ENCODE assay signal across 8 cellular contexts in genomic region chr7:4738711-4739527, GRCh38. TPM values are rescaled to one million over a fixed set of nuclear protein-coding genes. Genes with fewer than 3 reads are reported as not detected.
DNase-seq lines count a peak whose midpoint lies in the region; ATAC-seq and TF ChIP-seq lines count a peak whose summit lies in the region.

No MANE protein-coding gene starts in this region.

- CTCF ChIA-PET in activated CD4-positive, alpha-beta T cell treated with anti-CD3 and anti-CD28 coated beads for 36 hours (lab: Charles Lee): interaction anchor here (0.7 to 0.8 kb wide), 2 partner anchors 55 to 127 kb away, joined by 3 to 6 read pairs; no protein-coding TSS in a partner anchor
- CTCF ChIA-PET in Calu3 (lab: Charles Lee): no interaction called here

- no peaks in the 10 kb centered on the region for H3K9me3 ChIP-seq in breast epithelium
- H3K9me3 ChIP-seq in stomach smooth muscle (ENCODE audit: control insufficient read depth in 2 of 2, low read length in 2 of 2): no peaks in the 10 kb centered on the region

- H3K27me3 ChIP-seq in breast epithelium (no peaks in the 10 kb centered on the region), stomach smooth muscle (ENCODE audit: control insufficient read depth in 1 of 2, insufficient read depth in 2 of 2, low read length in 2 of 2) (no peaks in the 10 kb centered on the region)

- H3K4me1 ChIP-seq in breast epithelium: peaks cover 0 to 9% of the 10 kb centered on the region in 2 donors
- H3K4me1 ChIP-seq in stomach smooth muscle (ENCODE audit: control insufficient read depth, insufficient read depth, low read length): peaks cover 25% of the 10 kb centered on the region

- TF ChIP-seq POLR2A in breast epithelium (IDR thresholded peaks at IDR 0.05): no peak

- POLR2A ChIA-PET in activated CD4-positive, alpha-beta T cell treated with anti-CD3 and anti-CD28 coated beads for 36 hours (lab: Charles Lee): interaction anchor here (0.6 to 1.0 kb wide), 2 partner anchors 53 to 787 kb away, joined by 3 read pairs; no protein-coding TSS in a partner anchor

- peak overlapping the region; percentile 52 to 70 for H3K27ac ChIP-seq in breast epithelium
- H3K27ac ChIP-seq in stomach smooth muscle (ENCODE audit: low read length): peak overlapping the region; percentile 82

- H3K27ac Mint-ChIP-seq in activated CD4-positive, alpha-beta T cell treated with anti-CD3 and anti-CD28 coated beads for 36 hours: peak overlapping the region; percentile 80
- H3K27ac Mint-ChIP-seq in Calu3 (ENCODE audit: unreplicated experiment): no peak overlapping the region

- H3K4me3 ChIP-seq in breast epithelium (peak overlapping the region in 2 of 3 donors; percentile 8 to 38), stomach smooth muscle (ENCODE audit: low read length in 2 of 2) (peak overlapping the region; percentile 71 to 72)

- peak overlapping the region; percentile 51 for H3K4me3 Mint-ChIP-seq in activated CD4-positive, alpha-beta T cell treated with anti-CD3 and anti-CD28 coated beads for 36 hours
- H3K4me3 Mint-ChIP-seq in Calu3 (ENCODE audit: low read depth, unreplicated experiment): no peak overlapping the region

- DNase-seq in activated CD4-positive, alpha-beta T cell treated with anti-CD3 and anti-CD28 coated beads for 36 hours: peak; percentile 61
- DNase-seq in activated CD4-positive, alpha-beta T cell treated with anti-CD3 and anti-CD28 coated beads for 1 hour: no peak
- DNase-seq in RPMI7951 (ENCODE audit: low read depth) (peak; percentile 57), breast epithelium (ENCODE audit: low spot score in 2 of 2) (no peak), kidney tubule cell (ENCODE audit: low spot score) (peak; percentile 85), NK-92 (lab: John Stamatoyannopoulos, UW; ENCODE audit: unreplicated experiment) (no peak), Calu3 (no peak)

- ATAC-seq in activated CD4-positive, alpha-beta T cell treated with anti-CD3 and anti-CD28 coated beads for 36 hours: peak; percentile 62

- H3K36me3 ChIP-seq in breast epithelium: no peaks in the 10 kb centered on the region
- H3K36me3 ChIP-seq in stomach smooth muscle (ENCODE audit: control insufficient read depth in 2 of 2, insufficient read depth in 2 of 2, low read length in 2 of 2): peaks cover 16 to 22% of the 10 kb centered on the region in 2 donors

- TF ChIP-seq CTCF in breast epithelium (IDR thresholded peaks at IDR 0.05) (no peak), Calu3 (IDR thresholded peaks at IDR 0.05; ENCODE audit: unreplicated experiment) (no peak)

- H3K36me3 Mint-ChIP-seq in activated CD4-positive, alpha-beta T cell treated with anti-CD3 and anti-CD28 coated beads for 36 hours (ENCODE audit: low read depth): peaks cover 31% of the 10 kb centered on the region
- peaks cover 39% of the 10 kb centered on the region for H3K36me3 Mint-ChIP-seq in Calu3 (ENCODE audit: insufficient read depth, unreplicated experiment)

- intact Hi-C loops in activated CD4-positive, alpha-beta T cell treated with anti-CD3 and anti-CD28 coated beads for 36 hours (cut with DNase I, micrococcal nuclease): no loop called here
- intact Hi-C loops in breast epithelium (cut with DNase I; ENCODE audit: low total_unique reads): no loop called here
- intact Hi-C loops in Calu3 (cut with micrococcal nuclease; ENCODE audit: unreplicated experiment): no loop called here

- H3K9ac ChIP-seq in stomach smooth muscle (ENCODE audit: low read length in 2 of 2): peak overlapping the region; percentile 63 to 66

- no peaks in the 10 kb centered on the region for H3K9me3 Mint-ChIP-seq in activated CD4-positive, alpha-beta T cell treated with anti-CD3 and anti-CD28 coated beads for 36 hours (ENCODE audit: low read depth)
- no peaks in the 10 kb centered on the region for H3K9me3 Mint-ChIP-seq in Calu3 (ENCODE audit: low read depth, unreplicated experiment)

- peaks cover 61% of the 10 kb centered on the region for H3K4me1 Mint-ChIP-seq in activated CD4-positive, alpha-beta T cell treated with anti-CD3 and anti-CD28 coated beads for 36 hours
- peaks cover 28% of the 10 kb centered on the region for H3K4me1 Mint-ChIP-seq in Calu3 (ENCODE audit: low read depth, unreplicated experiment)

- no TSS peak for BruUV-seq in Calu3 (replicated peaks; lab: Mats Ljungman, UMichigan)

- no peaks in the 10 kb centered on the region for H3K27me3 Mint-ChIP-seq in activated CD4-positive, alpha-beta T cell treated with anti-CD3 and anti-CD28 coated beads for 36 hours
- no peaks in the 10 kb centered on the region for H3K27me3 Mint-ChIP-seq in Calu3 (ENCODE audit: unreplicated experiment)

RNA-seq across cellular contexts. Expression of gene AP5Z1, which starts 36.5 kb away (rescaled TPM):
- 10 to 100 TPM; 21.0 to 26.4 TPM for total RNA-seq in activated CD4-positive, alpha-beta T cell treated with anti-CD3 and anti-CD28 coated beads for 36 hours
- 15.7 and 16.3 TPM in 2 replicates for total RNA-seq in RPMI7951 (2014; rRNA removed; shearing (Covaris generic))
- total RNA-seq in breast epithelium: 10 to 100 TPM; 20.0 to 25.9 (median 23.3) TPM
- total RNA-seq in Calu3 (2022): 66.1 and 70.7 TPM in 2 replicates

RNA-seq across cellular contexts. Expression of gene FOXK1, which starts 56.8 kb away (rescaled TPM):
- total RNA-seq in activated CD4-positive, alpha-beta T cell treated with anti-CD3 and anti-CD28 coated beads for 36 hours: 10 to 100 TPM; 30.0 to 33.9 TPM
- 8.8 and 12.3 TPM in 2 replicates for total RNA-seq in RPMI7951 (2014; rRNA removed; shearing (Covaris generic))
- 10 to 100 TPM; 11.7 to 16.5 (median 15.7) TPM for total RNA-seq in breast epithelium
- 65.9 and 67.1 TPM in 2 replicates for total RNA-seq in Calu3 (2022)

Comparison
In these comparisons a context has a peak if more than half of its experiments do, and no peak if none do; other contexts are left out.
1. DNase-seq: peak in activated CD4-positive, alpha-beta T cell treated with anti-CD3 and anti-CD28 coated beads for 36 hours (single experiment), RPMI7951 (single experiment) and kidney tubule cell (single experiment); none in activated CD4-positive, alpha-beta T cell treated with anti-CD3 and anti-CD28 coated beads for 1 hour (single experiment), breast epithelium (0 of 2), NK-92 (single experiment) and Calu3 (single experiment).